In the genomic region with DNA sequence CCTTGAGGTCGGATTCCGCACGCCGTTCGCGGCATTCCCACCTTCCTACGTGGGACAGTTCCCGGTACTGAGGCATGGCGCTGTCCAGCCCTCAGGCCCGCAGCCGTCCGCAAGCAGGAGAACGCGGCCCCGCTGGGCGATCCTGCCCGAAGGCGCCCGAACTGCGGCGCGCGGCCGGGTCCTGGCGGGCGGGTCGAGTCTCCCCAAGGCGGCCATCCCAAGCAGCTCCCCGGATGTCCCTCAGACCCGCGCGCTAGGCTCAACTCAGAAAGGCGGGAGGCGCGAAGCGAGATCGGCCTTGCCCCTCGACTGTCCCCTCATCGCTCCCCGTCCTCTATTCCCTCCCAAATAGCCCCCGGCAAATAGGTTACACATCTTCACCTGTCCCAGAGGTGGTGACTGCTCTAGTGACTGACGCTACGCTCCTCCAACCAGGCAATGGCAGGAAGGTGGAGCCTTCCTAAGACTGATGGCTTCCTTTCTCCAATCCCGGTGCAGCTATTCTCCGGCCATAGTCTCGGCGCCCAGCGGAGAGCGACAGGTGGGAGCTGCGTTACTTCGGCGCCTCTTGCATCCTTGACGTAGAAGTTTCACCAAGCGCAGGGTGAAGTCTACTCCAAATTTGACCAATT, we compare ENCODE assay signal across 1 cellular context.
A peak's percentile ranks its signal among the peaks of the same experiment; 100 is the strongest.
TF ChIP-seq lines count a peak whose summit lies in the region.

No MANE protein-coding gene starts in this region.

TF ChIP-seq in K562, 482 proteins besides CTCF, POLR2A, EP300 and RAD21 (continued from another document and continues in another):
- TF ChIP-seq CGGBP1 (CRISPR knock-in tag; IDR thresholded peaks at IDR 0.05) (no peak), ZNF23 (CRISPR knock-in tag; IDR thresholded peaks at IDR 0.05) (no peak), EGR1 (conservative IDR thresholded peaks at IDR 0.05) (peak; percentile 22; the same call in 1 of the 2 replicates), PURB (CRISPR knock-in tag; IDR thresholded peaks at IDR 0.05; ENCODE audit: low read depth) (no peak), LCOR (CRISPR knock-in tag; IDR thresholded peaks at IDR 0.05) (0 out of 2 replicates have a peak, but pooled peaks have one; percentile 8), ARID1B (IDR thresholded peaks at IDR 0.05) (no peak; the same call in 1 of the 2 replicates), TCF7L2 (IDR thresholded peaks at IDR 0.05; ENCODE audit: low read depth, low read length) (no peak), U2AF1 (optimal IDR thresholded peaks at IDR 0.05; ENCODE audit: low read depth, low read length) (no peak), GATAD2A (IDR thresholded peaks at IDR 0.05) (peak; percentile 94), ZNF143 (CRISPR knock-in tag; IDR thresholded peaks at IDR 0.05) (peak; percentile 66), MAFG (tag; conservative IDR thresholded peaks at IDR 0.05) (no peak), WHSC1 (IDR thresholded peaks at IDR 0.05; ENCODE audit: low read length) (peak; percentile 67), TBP (optimal IDR thresholded peaks at IDR 0.05; ENCODE audit: low read depth, low read length) (peak; percentile 76), ZNF79 (CRISPR knock-in tag; IDR thresholded peaks at IDR 0.05; ENCODE audit: low read depth) (no peak), ZBTB40 (IDR thresholded peaks at IDR 0.05) (peak; percentile 78), ZBTB40 (CRISPR knock-in tag; IDR thresholded peaks at IDR 0.05) (no peak), TAL1 (IDR thresholded peaks at IDR 0.05) (no peak), ELF4 (CRISPR knock-in tag; IDR thresholded peaks at IDR 0.05) (0 out of 2 replicates have a peak, but pooled peaks have one; percentile 40), JUND (IDR thresholded peaks at IDR 0.05; ENCODE audit: borderline replicate concordance, low read depth, low read length) (peak; percentile 23), JUND (tag; IDR thresholded peaks at IDR 0.05; ENCODE audit: borderline replicate concordance, low read depth, low read length) (peak; percentile 3; the same call in 1 of the 3 replicates), BDP1 (IDR thresholded peaks at IDR 0.05; ENCODE audit: insufficient read depth, insufficient read length) (no peak), HDAC6 (IDR thresholded peaks at IDR 0.05; ENCODE audit: low read depth, low read length) (no peak), CREB3L1 (IDR thresholded peaks at IDR 0.05; ENCODE audit: borderline replicate concordance, low read depth) (no peak; the same call in 1 of the 2 replicates), KHSRP (IDR thresholded peaks at IDR 0.05) (no peak), XRCC4 (IDR thresholded peaks at IDR 0.05; ENCODE audit: extremely low read depth, insufficient read depth, insufficient read length) (no peak), CHD1 (IDR thresholded peaks at IDR 0.05; ENCODE audit: low read length) (peak; percentile 82), ZC3H8 (IDR thresholded peaks at IDR 0.05) (no peak), MEIS2 (IDR thresholded peaks at IDR 0.05; ENCODE audit: partially characterized antibody) (peak; percentile 78), PPARD (CRISPR knock-in tag; IDR thresholded peaks at IDR 0.05) (no peak), PHF20 (IDR thresholded peaks at IDR 0.05; ENCODE audit: partially characterized antibody) (peak; percentile 53), DMBX1 (CRISPR knock-in tag; IDR thresholded peaks at IDR 0.05; ENCODE audit: borderline replicate concordance) (0 out of 2 replicates have a peak, but pooled peaks have one; percentile 57), ZKSCAN8 (CRISPR knock-in tag; IDR thresholded peaks at IDR 0.05) (no peak), BRD4 (IDR thresholded peaks at IDR 0.05) (no peak), ATF6 (CRISPR knock-in tag; IDR thresholded peaks at IDR 0.05) (peak; percentile 87; the same call in 1 of the 2 replicates)
- TF ChIP-seq, protein P1, sequence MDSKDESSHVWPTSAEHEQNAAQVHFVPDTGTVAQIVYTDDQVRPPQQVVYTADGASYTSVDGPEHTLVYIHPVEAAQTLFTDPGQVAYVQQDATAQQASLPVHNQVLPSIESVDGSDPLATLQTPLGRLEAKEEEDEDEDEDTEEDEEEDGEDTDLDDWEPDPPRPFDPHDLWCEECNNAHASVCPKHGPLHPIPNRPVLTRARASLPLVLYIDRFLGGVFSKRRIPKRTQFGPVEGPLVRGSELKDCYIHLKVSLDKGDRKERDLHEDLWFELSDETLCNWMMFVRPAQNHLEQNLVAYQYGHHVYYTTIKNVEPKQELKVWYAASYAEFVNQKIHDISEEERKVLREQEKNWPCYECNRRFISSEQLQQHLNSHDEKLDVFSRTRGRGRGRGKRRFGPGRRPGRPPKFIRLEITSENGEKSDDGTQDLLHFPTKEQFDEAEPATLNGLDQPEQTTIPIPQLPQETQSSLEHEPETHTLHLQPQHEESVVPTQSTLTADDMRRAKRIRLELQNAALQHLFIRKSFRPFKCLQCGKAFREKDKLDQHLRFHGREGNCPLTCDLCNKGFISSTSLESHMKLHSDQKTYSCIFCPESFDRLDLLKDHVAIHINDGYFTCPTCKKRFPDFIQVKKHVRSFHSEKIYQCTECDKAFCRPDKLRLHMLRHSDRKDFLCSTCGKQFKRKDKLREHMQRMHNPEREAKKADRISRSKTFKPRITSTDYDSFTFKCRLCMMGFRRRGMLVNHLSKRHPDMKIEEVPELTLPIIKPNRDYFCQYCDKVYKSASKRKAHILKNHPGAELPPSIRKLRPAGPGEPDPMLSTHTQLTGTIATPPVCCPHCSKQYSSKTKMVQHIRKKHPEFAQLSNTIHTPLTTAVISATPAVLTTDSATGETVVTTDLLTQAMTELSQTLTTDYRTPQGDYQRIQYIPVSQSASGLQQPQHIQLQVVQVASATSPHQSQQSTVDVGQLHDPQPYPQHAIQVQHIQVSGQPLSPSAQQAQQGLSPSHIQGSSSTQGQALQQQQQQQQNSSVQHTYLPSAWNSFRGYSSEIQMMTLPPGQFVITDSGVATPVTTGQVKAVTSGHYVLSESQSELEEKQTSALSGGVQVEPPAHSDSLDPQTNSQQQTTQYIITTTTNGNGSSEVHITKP (IDR thresholded peaks at IDR 0.05; ENCODE audit: partially characterized antibody) = peak; percentile 67
- TF ChIP-seq, protein P2, sequence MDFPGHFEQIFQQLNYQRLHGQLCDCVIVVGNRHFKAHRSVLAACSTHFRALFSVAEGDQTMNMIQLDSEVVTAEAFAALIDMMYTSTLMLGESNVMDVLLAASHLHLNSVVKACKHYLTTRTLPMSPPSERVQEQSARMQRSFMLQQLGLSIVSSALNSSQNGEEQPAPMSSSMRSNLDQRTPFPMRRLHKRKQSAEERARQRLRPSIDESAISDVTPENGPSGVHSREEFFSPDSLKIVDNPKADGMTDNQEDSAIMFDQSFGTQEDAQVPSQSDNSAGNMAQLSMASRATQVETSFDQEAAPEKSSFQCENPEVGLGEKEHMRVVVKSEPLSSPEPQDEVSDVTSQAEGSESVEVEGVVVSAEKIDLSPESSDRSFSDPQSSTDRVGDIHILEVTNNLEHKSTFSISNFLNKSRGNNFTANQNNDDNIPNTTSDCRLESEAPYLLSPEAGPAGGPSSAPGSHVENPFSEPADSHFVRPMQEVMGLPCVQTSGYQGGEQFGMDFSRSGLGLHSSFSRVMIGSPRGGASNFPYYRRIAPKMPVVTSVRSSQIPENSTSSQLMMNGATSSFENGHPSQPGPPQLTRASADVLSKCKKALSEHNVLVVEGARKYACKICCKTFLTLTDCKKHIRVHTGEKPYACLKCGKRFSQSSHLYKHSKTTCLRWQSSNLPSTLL (IDR thresholded peaks at IDR 0.05) = no peak
